Comparison of ENCODE assay signal across 40 cellular contexts in genomic region chr13:33629610-33630009, GRCh38.
"Had no signal": no experiment of that assay in that cellular context is flagged by ENCODE, and none has a peak within 500 bp of the region (broad histone marks: within the 10 kb centered on the region; RNA-seq: fewer than 3 reads in every experiment).

No MANE protein-coding gene starts in this region.

- H3K27me3 ChIP-seq: adrenal gland, ascending aorta, body of pancreas, brain microvascular endothelial cell, breast epithelium, cardiac muscle cell had no signal

- H3K27me3 Mint-ChIP-seq: activated naive CD4-positive, alpha-beta T cell treated with anti-CD3 and anti-CD28 coated beads, Interleukin-2, amount 10 ng/mL, durations not matched to agents 7 days and 5 days; activated naive CD8-positive, alpha-beta T cell; activated T-helper 17 cell treated with anti-CD3 and anti-CD28 coated beads, Interleukin-2, amount 50 U/mL, for 72 hours; central memory CD8-positive, alpha-beta T cell had no signal

- ATAC-seq: activated naive CD4-positive, alpha-beta T cell treated with anti-CD3 and anti-CD28 coated beads, Interleukin-2, amount 50 U/mL, for 72 hours; activated naive CD8-positive, alpha-beta T cell treated with anti-CD3 and anti-CD28 coated beads, Interleukin-2, amount 50 U/mL, for 24 hours; activated T-cell treated with anti-CD3 and anti-CD28 coated beads, Interleukin-2, amount 50 U/mL, for 4 hours; activated T-helper 17 cell treated with anti-CD3 and anti-CD28 coated beads, Interleukin-2, amount 50 U/mL, for 72 hours; body of pancreas had no signal

- H3K36me3 ChIP-seq: adrenal gland, ascending aorta, brain microvascular endothelial cell, breast epithelium, cardiac muscle cell had no signal

- DNase-seq: activated effector memory CD4-positive, alpha-beta T cell treated with anti-CD3 and anti-CD28 coated beads, Interleukin-2, amount 50 U/mL, for 16 hours; activated effector memory CD4-positive, alpha-beta T cell treated with Interleukin-2 at 50 U/mL for 16 hours; activated gamma-delta T cell; activated gamma-delta T cell treated with Interleukin-2 at 50 U/mL for 16 hours; activated naive CD4-positive, alpha-beta T cell; activated naive CD4-positive, alpha-beta T cell treated with anti-CD3 and anti-CD28 coated beads, Interleukin-2, amount 10 ng/mL, durations not matched to agents 7 days and 5 days; activated naive CD4-positive, alpha-beta T cell treated with anti-CD3 and anti-CD28 coated beads, Interleukin-2, amount 50 U/mL, for 16 hours; activated naive CD4-positive, alpha-beta T cell treated with Interleukin-2 at 50 U/mL for 16 hours; activated naive CD8-positive, alpha-beta T cell treated with anti-CD3 and anti-CD28 coated beads for 36 hours; activated naive CD8-positive, alpha-beta T cell treated with anti-CD3 and anti-CD28 coated beads, Interleukin-2, amount 10 ng/mL, durations not matched to agents 7 days and 5 days; activated naive CD8-positive, alpha-beta T cell treated with anti-CD3 and anti-CD28 coated beads, Interleukin-2, amount 50 U/mL, for 24 hours; activated T-cell treated with anti-CD3 and anti-CD28 coated beads for 4 hours; activated T-cell treated with anti-CD3 and anti-CD28 coated beads, Interleukin-2, amount 50 U/mL, for 1 hour; activated T-cell treated with anti-CD3 and anti-CD28 coated beads, Interleukin-2, amount 50 U/mL, for 24 hours; activated T-cell treated with anti-CD3 and anti-CD28 coated beads, Interleukin-2, amount 50 U/mL, for 4 hours; activated T-cell treated with anti-CD3 and anti-CD28 coated beads, Interleukin-2, amount 50 U/mL, for 48 hours; activated T-cell treated with anti-CD3 and anti-CD28 coated beads, Interleukin-2, amount 50 U/mL, for 72 hours; adrenal gland; amniotic stem cell; amygdala; anterior cingulate cortex; aorta; body of pancreas; brain microvascular endothelial cell; caudate nucleus; central memory CD4-positive, alpha-beta T cell; cerebellar nuclear complex had no signal

- H3K27ac Mint-ChIP-seq: activated naive CD4-positive, alpha-beta T cell treated with anti-CD3 and anti-CD28 coated beads, Interleukin-2, amount 10 ng/mL, durations not matched to agents 7 days and 5 days; activated naive CD4-positive, alpha-beta T cell treated with anti-CD3 and anti-CD28 coated beads, Interleukin-2, amount 50 U/mL, for 24 hours; activated naive CD4-positive, alpha-beta T cell treated with anti-CD3 and anti-CD28 coated beads, Interleukin-2, amount 50 U/mL, for 72 hours; activated naive CD8-positive, alpha-beta T cell; activated naive CD8-positive, alpha-beta T cell treated with anti-CD3 and anti-CD28 coated beads for 36 hours; activated naive CD8-positive, alpha-beta T cell treated with anti-CD3 and anti-CD28 coated beads, Interleukin-2, amount 10 ng/mL, durations not matched to agents 7 days and 5 days; activated naive CD8-positive, alpha-beta T cell treated with anti-CD3 and anti-CD28 coated beads, Interleukin-2, amount 50 U/mL, for 24 hours; activated T-cell treated with anti-CD3 and anti-CD28 coated beads, Interleukin-2, amount 50 U/mL, for 24 hours; activated T-cell treated with anti-CD3 and anti-CD28 coated beads, Interleukin-2, amount 50 U/mL, for 72 hours; activated T-helper 1 cell treated with anti-CD3 and anti-CD28 coated beads, Interleukin-12 subunit alpha, Interleukin-12 subunit beta, Interleukin-2, Interleukin-4 antibody, amounts not matched to agents 30 ng/mL and 10 ng/mL and 1 ng/mL, durations not matched to agents 14 hours and 24 hours and 36 hours; activated T-helper 17 cell treated with anti-CD3 and anti-CD28 coated beads, Interleukin-2, amount 50 U/mL, for 72 hours; activated T-helper 2 cell treated with anti-CD3 and anti-CD28 coated beads, Interferon-gamma antibody, Interleukin-2, Interleukin-4, amounts not matched to agents 10 μg/mL and 5 μg/mL and 100 μg/mL, durations not matched to agents 14 hours and 24 hours and 36 hours had no signal

- H3K4me1 ChIP-seq: ascending aorta, breast epithelium had no signal

- H3K36me3 Mint-ChIP-seq: activated naive CD4-positive, alpha-beta T cell treated with anti-CD3 and anti-CD28 coated beads, Interleukin-2, amount 10 ng/mL, durations not matched to agents 7 days and 5 days; activated naive CD4-positive, alpha-beta T cell treated with anti-CD3 and anti-CD28 coated beads, Interleukin-2, amount 50 U/mL, for 24 hours; activated naive CD4-positive, alpha-beta T cell treated with anti-CD3 and anti-CD28 coated beads, Interleukin-2, amount 50 U/mL, for 72 hours; activated naive CD8-positive, alpha-beta T cell; activated naive CD8-positive, alpha-beta T cell treated with anti-CD3 and anti-CD28 coated beads for 36 hours; activated naive CD8-positive, alpha-beta T cell treated with anti-CD3 and anti-CD28 coated beads, Interleukin-2, amount 10 ng/mL, durations not matched to agents 7 days and 5 days; brain had no signal

- H3K27ac ChIP-seq: adrenal gland, ascending aorta, body of pancreas, brain microvascular endothelial cell, breast epithelium, cardiac muscle cell had no signal

- H3K9me3 ChIP-seq: adrenal gland, ascending aorta, body of pancreas, breast epithelium had no signal

- H3K9me3 Mint-ChIP-seq: activated naive CD4-positive, alpha-beta T cell treated with anti-CD3 and anti-CD28 coated beads, Interleukin-2, amount 10 ng/mL, durations not matched to agents 7 days and 5 days; activated naive CD4-positive, alpha-beta T cell treated with anti-CD3 and anti-CD28 coated beads, Interleukin-2, amount 50 U/mL, for 24 hours; activated naive CD4-positive, alpha-beta T cell treated with anti-CD3 and anti-CD28 coated beads, Interleukin-2, amount 50 U/mL, for 72 hours; activated naive CD8-positive, alpha-beta T cell treated with anti-CD3 and anti-CD28 coated beads for 36 hours; activated naive CD8-positive, alpha-beta T cell treated with anti-CD3 and anti-CD28 coated beads, Interleukin-2, amount 10 ng/mL, durations not matched to agents 7 days and 5 days; activated naive CD8-positive, alpha-beta T cell treated with anti-CD3 and anti-CD28 coated beads, Interleukin-2, amount 50 U/mL, for 24 hours; activated T-cell treated with anti-CD3 and anti-CD28 coated beads, Interleukin-2, amount 50 U/mL, for 24 hours; activated T-cell treated with anti-CD3 and anti-CD28 coated beads, Interleukin-2, amount 50 U/mL, for 4 hours; activated T-cell treated with anti-CD3 and anti-CD28 coated beads, Interleukin-2, amount 50 U/mL, for 72 hours; activated T-helper 1 cell treated with anti-CD3 and anti-CD28 coated beads, Interleukin-12 subunit alpha, Interleukin-12 subunit beta, Interleukin-2, Interleukin-4 antibody, amounts not matched to agents 30 ng/mL and 10 ng/mL and 1 ng/mL, durations not matched to agents 14 hours and 24 hours and 36 hours; activated T-helper 17 cell treated with anti-CD3 and anti-CD28 coated beads, Interleukin-2, amount 50 U/mL, for 72 hours; activated T-helper 2 cell treated with anti-CD3 and anti-CD28 coated beads, Interferon-gamma antibody, Interleukin-2, Interleukin-4, amounts not matched to agents 10 μg/mL and 5 μg/mL and 100 μg/mL, durations not matched to agents 14 hours and 24 hours and 36 hours; brain; central memory CD8-positive, alpha-beta T cell had no signal

- FAIRE-seq: astrocyte, bronchial epithelial cell had no signal

- H3K4me3 ChIP-seq: adrenal gland, ascending aorta, body of pancreas, breast epithelium, cardiac muscle cell had no signal

- H3K4me3 Mint-ChIP-seq: activated naive CD4-positive, alpha-beta T cell treated with anti-CD3 and anti-CD28 coated beads, Interleukin-2, amount 10 ng/mL, durations not matched to agents 7 days and 5 days; activated naive CD4-positive, alpha-beta T cell treated with anti-CD3 and anti-CD28 coated beads, Interleukin-2, amount 50 U/mL, for 24 hours; activated naive CD8-positive, alpha-beta T cell; activated naive CD8-positive, alpha-beta T cell treated with anti-CD3 and anti-CD28 coated beads for 36 hours; activated naive CD8-positive, alpha-beta T cell treated with anti-CD3 and anti-CD28 coated beads, Interleukin-2, amount 10 ng/mL, durations not matched to agents 7 days and 5 days; activated naive CD8-positive, alpha-beta T cell treated with anti-CD3 and anti-CD28 coated beads, Interleukin-2, amount 50 U/mL, for 24 hours; activated T-cell treated with anti-CD3 and anti-CD28 coated beads, Interleukin-2, amount 50 U/mL, for 24 hours; activated T-cell treated with anti-CD3 and anti-CD28 coated beads, Interleukin-2, amount 50 U/mL, for 4 hours; activated T-cell treated with anti-CD3 and anti-CD28 coated beads, Interleukin-2, amount 50 U/mL, for 72 hours; activated T-helper 1 cell treated with anti-CD3 and anti-CD28 coated beads, Interleukin-12 subunit alpha, Interleukin-12 subunit beta, Interleukin-2, Interleukin-4 antibody, amounts not matched to agents 30 ng/mL and 10 ng/mL and 1 ng/mL, durations not matched to agents 14 hours and 24 hours and 36 hours; activated T-helper 17 cell treated with anti-CD3 and anti-CD28 coated beads, Interleukin-2, amount 50 U/mL, for 72 hours; brain; central memory CD8-positive, alpha-beta T cell had no signal

- H3K4me1 Mint-ChIP-seq: activated naive CD4-positive, alpha-beta T cell treated with anti-CD3 and anti-CD28 coated beads, Interleukin-2, amount 50 U/mL, for 24 hours; activated naive CD8-positive, alpha-beta T cell treated with anti-CD3 and anti-CD28 coated beads, Interleukin-2, amount 10 ng/mL, durations not matched to agents 7 days and 5 days; activated naive CD8-positive, alpha-beta T cell treated with anti-CD3 and anti-CD28 coated beads, Interleukin-2, amount 50 U/mL, for 24 hours; central memory CD8-positive, alpha-beta T cell had no signal
